Comparison of ENCODE assay signal across 8 cellular contexts in genomic region chr14:30690487-30691355, GRCh38.
DNase-seq lines count a peak whose midpoint lies in the region; TF ChIP-seq lines count a peak whose summit lies in the region.
"Not testable (repeated sequence)": the region's sequence is repeated elsewhere in the genome, so short reads cannot be mapped to it uniquely, and the experiment has no call there.

No MANE protein-coding gene starts in this region.

- peak overlapping the region; percentile 63 for H3K27ac Mint-ChIP-seq in Caco-2 (ENCODE audit: unreplicated experiment)
- H3K27ac Mint-ChIP-seq in activated naive CD8-positive, alpha-beta T cell treated with anti-CD3 and anti-CD28 coated beads for 36 hours = peak overlapping the region; percentile 69
- peak overlapping the region; percentile 78 for H3K27ac Mint-ChIP-seq in endothelial cell (ENCODE audit: unreplicated experiment)
- peak overlapping the region in 4 of 6 donors; percentile 80 to 92 (median 90) for H3K27ac Mint-ChIP-seq in immature natural killer cell
- H3K27ac Mint-ChIP-seq in neural progenitor cell = peak overlapping the region; percentile 97

- H3K79me2 ChIP-seq in neural progenitor cell (ENCODE audit: low read depth) = peaks cover 12% of the 10 kb centered on the region

- not testable (repeated sequence) for H3K27me3 ChIP-seq in Caco-2 (replicated peaks; ENCODE audit: control insufficient read depth, insufficient read depth, low read length); neural progenitor cell; stomach

- H3K4me3 Mint-ChIP-seq in Caco-2 (ENCODE audit: unreplicated experiment) (peak overlapping the region; percentile 49), endothelial cell (ENCODE audit: unreplicated experiment) (peak overlapping the region; percentile 52), immature natural killer cell (peak overlapping the region in 4 of 5 donors; percentile 74 to 84 (median 81)), neural progenitor cell (peak overlapping the region; percentile 82)
- peak overlapping the region; percentile 54 for H3K4me3 Mint-ChIP-seq in activated naive CD8-positive, alpha-beta T cell treated with anti-CD3 and anti-CD28 coated beads for 36 hours

- H3K4me1 Mint-ChIP-seq in Caco-2 (ENCODE audit: low read depth, unreplicated experiment); activated naive CD8-positive, alpha-beta T cell treated with anti-CD3 and anti-CD28 coated beads for 36 hours; endothelial cell (ENCODE audit: unreplicated experiment); neural progenitor cell: not testable (repeated sequence)
- peaks cover 12 to 22% of the 10 kb centered on the region in 2 donors for H3K4me1 Mint-ChIP-seq in immature natural killer cell

- H3K27ac ChIP-seq in neural progenitor cell (peak overlapping the region; percentile 79), stomach (peak overlapping the region in 2 of 5 donors; percentile 11 to 67)

- not testable (repeated sequence) for H3K36me3 Mint-ChIP-seq in Caco-2 (ENCODE audit: insufficient read depth, unreplicated experiment); activated naive CD8-positive, alpha-beta T cell treated with anti-CD3 and anti-CD28 coated beads for 36 hours; endothelial cell (ENCODE audit: low read depth, unreplicated experiment); immature natural killer cell; neural progenitor cell

- not testable (repeated sequence) for H3K9me3 ChIP-seq in Caco-2; neural progenitor cell (ENCODE audit: low read depth); stomach

- H3K9me3 Mint-ChIP-seq in Caco-2 (ENCODE audit: unreplicated experiment); activated naive CD8-positive, alpha-beta T cell treated with anti-CD3 and anti-CD28 coated beads for 36 hours; endothelial cell (ENCODE audit: unreplicated experiment); immature natural killer cell; neural progenitor cell: not testable (repeated sequence)

- intact Hi-C loops in Caco-2 (cut with micrococcal nuclease; ENCODE audit: unreplicated experiment); stomach (cut with DNase I; ENCODE audit: low total_unique reads): not testable (repeated sequence)

- H3F3A ChIP-seq in neural progenitor cell (ENCODE audit: low read depth) = peaks cover 14% of the 10 kb centered on the region

- not testable (repeated sequence) for H3K4me1 ChIP-seq in Caco-2
- H3K4me1 ChIP-seq in neural progenitor cell (peaks cover 14% of the 10 kb centered on the region), stomach (peaks cover 0 to 12% (median 5%) of the 10 kb centered on the region in 4 donors)

- H3K4me3 ChIP-seq in Caco-2 (ENCODE audit: low read depth, low read length) (peak overlapping the region; percentile 31), neural progenitor cell (peak overlapping the region; percentile 47), stomach (peak overlapping the region; percentile 11 to 35 (median 26))

- CTCF ChIA-PET in Caco-2 (lab: Charles Lee) = not testable (repeated sequence)

- TF ChIP-seq EP300 in stomach (IDR thresholded peaks at IDR 0.05) = not testable (repeated sequence)

- not testable (repeated sequence) for H3K9ac ChIP-seq in neural progenitor cell

- not testable (repeated sequence) for TF ChIP-seq POLR2A in stomach (IDR thresholded peaks at IDR 0.05)

- POLR2A ChIA-PET in Caco-2 (lab: Charles Lee) = interaction anchor here (0.6 kb wide), 1 partner anchor 1134 kb away, joined by 4 read pairs; no protein-coding TSS in a partner anchor

- not testable (repeated sequence) for H3K36me3 ChIP-seq in Caco-2 (ENCODE audit: control insufficient read depth, insufficient read depth, low read length)
- H3K36me3 ChIP-seq in neural progenitor cell (peaks cover 10% of the 10 kb centered on the region), stomach (peaks cover 0 to 17% (median 12%) of the 10 kb centered on the region in 4 donors)

- peak overlapping the region; percentile 71 for H2AFZ ChIP-seq in neural progenitor cell (replicated peaks)

- peak in 1 of 2 experiments; percentile 36 for TF ChIP-seq CTCF in Caco-2 (IDR thresholded peaks at IDR 0.05; ENCODE audit: insufficient read depth in 1 of 2, low read depth in 1 of 2, low read length in 1 of 2, severe bottlenecking in 1 of 2, unreplicated experiment in 1 of 2)
- TF ChIP-seq CTCF in endothelial cell (IDR thresholded peaks at IDR 0.05; ENCODE audit: unreplicated experiment) = peak; percentile 33
- TF ChIP-seq CTCF in neural progenitor cell (IDR thresholded peaks at IDR 0.05) = peak; percentile 49
- peak in 3 of 7 experiments; percentile 18 to 43 (median 29) for TF ChIP-seq CTCF in stomach (IDR thresholded peaks at IDR 0.05)

- DNase-seq in Caco-2 (peak; percentile 72 to 74), NCI-H1105 (lab: John Stamatoyannopoulos, UW) (peak; percentile 10), SHP77 (lab: John Stamatoyannopoulos, UW) (peak; percentile 56 to 67), endothelial cell (ENCODE audit: low spot score) (peak; percentile 41), immature natural killer cell (peak in 2 of 3 donors; percentile 61 to 73), neural progenitor cell (ENCODE audit: low spot score) (peak; percentile 12), stomach (peak; percentile 52)
- peak; percentile 37 for DNase-seq in activated naive CD8-positive, alpha-beta T cell treated with anti-CD3 and anti-CD28 coated beads for 36 hours

- H3K27me3 Mint-ChIP-seq in Caco-2 (ENCODE audit: insufficient read depth, unreplicated experiment); activated naive CD8-positive, alpha-beta T cell treated with anti-CD3 and anti-CD28 coated beads for 36 hours; endothelial cell (ENCODE audit: unreplicated experiment); immature natural killer cell (ENCODE audit: low read depth in 3 of 3); neural progenitor cell (ENCODE audit: insufficient read depth, low read depth): not testable (repeated sequence)

- H4K20me1 ChIP-seq in neural progenitor cell (ENCODE audit: low read depth) = not testable (repeated sequence)

- 27 to 48% (median 41%) methylated on average over 16 to 25 of the region's 28 CpGs for WGBS in stomach, 5 donors

- TSS peak; percentile 88 for BruUV-seq in Caco-2 (replicated peaks; lab: Mats Ljungman, UMichigan)

- peak overlapping the region; percentile 76 for H3K4me2 ChIP-seq in neural progenitor cell

Comparison
In these comparisons a context has a peak if more than half of its experiments do, and no peak if none do; other contexts are left out.
1. DNase-seq: peak in every context shown above with its lines; median percentile 73 in Caco-2; 67 in immature natural killer cell; 62 in SHP77; 52 in stomach; 41 in endothelial cell; 37 in activated naive CD8-positive, alpha-beta T cell treated with anti-CD3 and anti-CD28 coated beads for 36 hours; 12 in neural progenitor cell; 10 in NCI-H1105.